ENCODE assay signal across 1 cellular context in the genomic region with DNA sequence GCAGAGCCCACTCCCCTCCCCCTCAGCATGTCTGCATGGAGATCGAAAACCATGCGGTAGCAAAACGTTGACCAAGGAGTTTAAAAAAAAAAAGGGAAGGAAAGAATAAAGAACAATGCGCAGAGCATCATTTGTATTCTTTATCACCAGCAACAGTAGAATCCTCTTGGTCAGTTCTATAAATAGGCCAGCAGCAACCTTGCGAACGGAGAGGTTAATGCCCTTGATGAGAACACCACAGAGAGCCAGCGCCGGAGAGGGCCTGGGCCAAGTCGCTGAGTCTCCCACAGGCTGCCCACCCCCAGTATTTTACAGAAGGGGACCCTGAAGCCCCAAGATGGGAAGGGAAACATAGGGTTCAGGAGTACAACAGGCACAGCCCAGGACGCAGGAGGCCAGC.
TF ChIP-seq lines count a peak whose summit lies in the region.

No MANE protein-coding gene starts in this region.

TF ChIP-seq in K562, 482 proteins besides CTCF, POLR2A, EP300 and RAD21 (continued from another document):
- TF ChIP-seq, protein P1, sequence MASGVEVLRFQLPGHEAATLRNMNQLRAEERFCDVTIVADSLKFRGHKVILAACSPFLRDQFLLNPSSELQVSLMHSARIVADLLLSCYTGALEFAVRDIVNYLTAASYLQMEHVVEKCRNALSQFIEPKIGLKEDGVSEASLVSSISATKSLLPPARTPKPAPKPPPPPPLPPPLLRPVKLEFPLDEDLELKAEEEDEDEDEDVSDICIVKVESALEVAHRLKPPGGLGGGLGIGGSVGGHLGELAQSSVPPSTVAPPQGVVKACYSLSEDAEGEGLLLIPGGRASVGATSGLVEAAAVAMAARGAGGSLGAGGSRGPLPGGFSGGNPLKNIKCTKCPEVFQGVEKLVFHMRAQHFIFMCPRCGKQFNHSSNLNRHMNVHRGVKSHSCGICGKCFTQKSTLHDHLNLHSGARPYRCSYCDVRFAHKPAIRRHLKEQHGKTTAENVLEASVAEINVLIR (CRISPR knock-in tag; IDR thresholded peaks at IDR 0.05) = no peak
- TF ChIP-seq PHB (CRISPR knock-in tag; IDR thresholded peaks at IDR 0.05) (no peak), MEF2D (tag; conservative IDR thresholded peaks at IDR 0.05; ENCODE audit: low read depth) (peak; percentile 79)
- TF ChIP-seq, protein P2, sequence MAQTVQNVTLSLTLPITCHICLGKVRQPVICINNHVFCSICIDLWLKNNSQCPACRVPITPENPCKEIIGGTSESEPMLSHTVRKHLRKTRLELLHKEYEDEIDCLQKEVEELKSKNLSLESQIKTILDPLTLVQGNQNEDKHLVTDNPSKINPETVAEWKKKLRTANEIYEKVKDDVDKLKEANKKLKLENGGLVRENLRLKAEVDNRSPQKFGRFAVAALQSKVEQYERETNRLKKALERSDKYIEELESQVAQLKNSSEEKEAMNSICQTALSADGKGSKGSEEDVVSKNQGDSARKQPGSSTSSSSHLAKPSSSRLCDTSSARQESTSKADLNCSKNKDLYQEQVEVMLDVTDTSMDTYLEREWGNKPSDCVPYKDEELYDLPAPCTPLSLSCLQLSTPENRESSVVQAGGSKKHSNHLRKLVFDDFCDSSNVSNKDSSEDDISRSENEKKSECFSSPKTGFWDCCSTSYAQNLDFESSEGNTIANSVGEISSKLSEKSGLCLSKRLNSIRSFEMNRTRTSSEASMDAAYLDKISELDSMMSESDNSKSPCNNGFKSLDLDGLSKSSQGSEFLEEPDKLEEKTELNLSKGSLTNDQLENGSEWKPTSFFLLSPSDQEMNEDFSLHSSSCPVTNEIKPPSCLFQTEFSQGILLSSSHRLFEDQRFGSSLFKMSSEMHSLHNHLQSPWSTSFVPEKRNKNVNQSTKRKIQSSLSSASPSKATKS (CRISPR knock-in tag; IDR thresholded peaks at IDR 0.05) = no peak
- TF ChIP-seq, protein P3, sequence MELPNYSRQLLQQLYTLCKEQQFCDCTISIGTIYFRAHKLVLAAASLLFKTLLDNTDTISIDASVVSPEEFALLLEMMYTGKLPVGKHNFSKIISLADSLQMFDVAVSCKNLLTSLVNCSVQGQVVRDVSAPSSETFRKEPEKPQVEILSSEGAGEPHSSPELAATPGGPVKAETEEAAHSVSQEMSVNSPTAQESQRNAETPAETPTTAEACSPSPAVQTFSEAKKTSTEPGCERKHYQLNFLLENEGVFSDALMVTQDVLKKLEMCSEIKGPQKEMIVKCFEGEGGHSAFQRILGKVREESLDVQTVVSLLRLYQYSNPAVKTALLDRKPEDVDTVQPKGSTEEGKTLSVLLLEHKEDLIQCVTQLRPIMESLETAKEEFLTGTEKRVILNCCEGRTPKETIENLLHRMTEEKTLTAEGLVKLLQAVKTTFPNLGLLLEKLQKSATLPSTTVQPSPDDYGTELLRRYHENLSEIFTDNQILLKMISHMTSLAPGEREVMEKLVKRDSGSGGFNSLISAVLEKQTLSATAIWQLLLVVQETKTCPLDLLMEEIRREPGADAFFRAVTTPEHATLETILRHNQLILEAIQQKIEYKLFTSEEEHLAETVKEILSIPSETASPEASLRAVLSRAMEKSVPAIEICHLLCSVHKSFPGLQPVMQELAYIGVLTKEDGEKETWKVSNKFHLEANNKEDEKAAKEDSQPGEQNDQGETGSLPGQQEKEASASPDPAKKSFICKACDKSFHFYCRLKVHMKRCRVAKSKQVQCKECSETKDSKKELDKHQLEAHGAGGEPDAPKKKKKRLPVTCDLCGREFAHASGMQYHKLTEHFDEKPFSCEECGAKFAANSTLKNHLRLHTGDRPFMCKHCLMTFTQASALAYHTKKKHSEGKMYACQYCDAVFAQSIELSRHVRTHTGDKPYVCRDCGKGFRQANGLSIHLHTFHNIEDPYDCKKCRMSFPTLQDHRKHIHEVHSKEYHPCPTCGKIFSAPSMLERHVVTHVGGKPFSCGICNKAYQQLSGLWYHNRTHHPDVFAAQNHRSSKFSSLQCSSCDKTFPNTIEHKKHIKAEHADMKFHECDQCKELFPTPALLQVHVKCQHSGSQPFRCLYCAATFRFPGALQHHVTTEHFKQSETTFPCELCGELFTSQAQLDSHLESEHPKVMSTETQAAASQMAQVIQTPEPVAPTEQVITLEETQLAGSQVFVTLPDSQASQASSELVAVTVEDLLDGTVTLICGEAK (IDR thresholded peaks at IDR 0.05) = no peak
- TF ChIP-seq, protein P3 (CRISPR knock-in tag; IDR thresholded peaks at IDR 0.05) = no peak
- TF ChIP-seq, protein P4, sequence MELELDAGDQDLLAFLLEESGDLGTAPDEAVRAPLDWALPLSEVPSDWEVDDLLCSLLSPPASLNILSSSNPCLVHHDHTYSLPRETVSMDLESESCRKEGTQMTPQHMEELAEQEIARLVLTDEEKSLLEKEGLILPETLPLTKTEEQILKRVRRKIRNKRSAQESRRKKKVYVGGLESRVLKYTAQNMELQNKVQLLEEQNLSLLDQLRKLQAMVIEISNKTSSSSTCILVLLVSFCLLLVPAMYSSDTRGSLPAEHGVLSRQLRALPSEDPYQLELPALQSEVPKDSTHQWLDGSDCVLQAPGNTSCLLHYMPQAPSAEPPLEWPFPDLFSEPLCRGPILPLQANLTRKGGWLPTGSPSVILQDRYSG (tag; conservative IDR thresholded peaks at IDR 0.05; ENCODE audit: low read depth) = no peak
